9 cellular contexts compared by ENCODE assay signal in genomic region chr1:89635825-89636815, GRCh38.
DNase-seq lines count a peak whose midpoint lies in the region; ATAC-seq and TF ChIP-seq lines count a peak whose summit lies in the region.
"Had no signal": no experiment of that assay in that cellular context is flagged by ENCODE, and none has a peak within 500 bp of the region (broad histone marks: within the 10 kb centered on the region; RNA-seq: fewer than 3 reads in every experiment).

No MANE protein-coding gene starts in this region.

- peak overlapping the region; percentile 15 to 47 (median 29) for H3K4me3 Mint-ChIP-seq in nephron

- H3K4me3 ChIP-seq in astrocyte of the spinal cord (ENCODE audit: low read depth, low read length): no peak overlapping the region

- DNase-seq in EL (peak; percentile 75), NCI-H226 (peak; percentile 78), astrocyte of the spinal cord (ENCODE audit: low read depth, low spot score) (peak; percentile 78), GM10266 (ENCODE audit: extremely low spot score) (no peak)
- DNase-seq: Karpas-422, RPMI8226 had no signal

- TF ChIP-seq CTCF in astrocyte of the spinal cord (IDR thresholded peaks at IDR 0.05; ENCODE audit: low read depth, low read length) (no peak), nephron (IDR thresholded peaks at IDR 0.05; ENCODE audit: unreplicated experiment in 3 of 3) (no peak), GM10266 (IDR thresholded peaks at IDR 0.05; ENCODE audit: control insufficient read depth, insufficient read depth, low read depth, missing control alignments) (no peak)

- no peak for ATAC-seq in HG03135 (IDR thresholded peaks at IDR 0.05; ENCODE audit: unreplicated experiment)
- ATAC-seq in GM21786 (IDR thresholded peaks at IDR 0.05; ENCODE audit: unreplicated experiment): no peak

- no peaks in the 10 kb centered on the region for H3K9me3 Mint-ChIP-seq in nephron

- in situ Hi-C loops in astrocyte of the spinal cord (cut with HindIII; ENCODE audit: low sequenced_read_pairs): no loop called here

- no peaks in the 10 kb centered on the region for H3K36me3 Mint-ChIP-seq in nephron (ENCODE audit: low read depth)

- no peak overlapping the region for H3K27ac Mint-ChIP-seq in nephron

- peaks cover 42% of the 10 kb centered on the region for H3K27me3 Mint-ChIP-seq in nephron (ENCODE audit: low read depth)

- H3K4me1 Mint-ChIP-seq in nephron: no peaks in the 10 kb centered on the region
